17 cellular contexts compared by ENCODE assay signal in the genomic region with DNA sequence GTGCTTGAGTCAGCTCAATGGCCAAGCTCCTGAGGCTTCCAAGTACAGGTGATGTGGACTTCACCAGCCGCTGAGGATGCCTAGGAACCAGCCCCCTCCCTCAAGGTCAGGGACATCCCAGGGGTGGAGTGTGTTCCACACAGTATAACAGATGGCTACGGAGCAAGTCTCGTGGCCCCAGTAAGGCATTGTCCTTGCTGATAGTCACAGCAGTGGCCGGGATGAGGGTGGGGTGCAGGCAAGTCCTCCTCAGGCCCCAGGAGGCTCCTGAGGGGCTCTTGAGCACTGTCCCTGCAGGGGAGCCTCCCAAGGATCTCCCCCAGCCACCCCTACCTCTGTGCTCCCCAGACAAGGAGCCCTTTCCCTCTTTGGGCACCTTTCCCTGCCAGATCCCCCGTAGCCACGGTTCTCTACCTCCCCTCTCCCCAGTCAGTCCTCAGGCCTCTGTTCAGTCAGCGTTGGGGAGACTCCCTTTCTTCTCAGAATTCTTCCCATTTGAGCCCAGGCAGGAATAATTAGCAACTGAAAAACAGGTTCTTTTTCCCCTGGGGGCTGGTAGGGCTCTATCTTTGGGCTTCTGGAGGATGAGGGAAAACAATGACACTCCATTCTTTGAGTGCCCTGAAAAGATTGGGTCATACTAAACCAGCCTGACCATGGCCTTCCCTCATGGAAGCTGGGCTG. TPM values are rescaled to one million over a fixed set of nuclear protein-coding genes. Genes with fewer than 3 reads are reported as not detected.
"Had no signal": no experiment of that assay in that cellular context is flagged by ENCODE, and none has a peak within 500 bp of the region (broad histone marks: within the 10 kb centered on the region; RNA-seq: fewer than 3 reads in every experiment).

No MANE protein-coding gene starts in this region.

- H3K4me1 Mint-ChIP-seq: T-cell had no signal

- DNase-seq: activated CD4-positive, alpha-beta T cell treated with anti-CD3 and anti-CD28 coated beads for 48 hours; activated CD8-positive, alpha-beta memory T cell treated with anti-CD3 and anti-CD28 coated beads for 24 hours; activated naive CD4-positive, alpha-beta T cell treated with Interleukin-2 at 50 U/mL for 16 hours; caudate nucleus; esophagus squamous epithelium; foreskin fibroblast; glutamatergic neuron; kidney glomerular epithelial cell; midbrain; retina; substantia nigra; T-cell; T1000; transverse colon had no signal

- H3K27me3 ChIP-seq: esophagus squamous epithelium, transverse colon had no signal

- H3K9me3 Mint-ChIP-seq: T-cell had no signal

- H3K27ac ChIP-seq: coronary artery, esophagus squamous epithelium, SK-N-MC, transverse colon had no signal

- H3K4me3 Mint-ChIP-seq: T-cell had no signal

- ATAC-seq: T-cell had no signal

- H3K4me1 ChIP-seq: transverse colon had no signal

- H3K36me3 ChIP-seq: esophagus squamous epithelium, transverse colon had no signal

- H3K9me3 ChIP-seq: esophagus squamous epithelium, transverse colon had no signal

- H3K27ac Mint-ChIP-seq: T-cell had no signal

- H3K4me3 ChIP-seq: coronary artery, esophagus squamous epithelium, SK-N-MC, transverse colon had no signal

RNA-seq across cellular contexts. Expression of a gene that starts 7.1 kb away (rescaled TPM):
- total RNA-seq: T-cell, transverse colon had no signal
- polyA plus RNA-seq: liver had no signal

RNA-seq across cellular contexts. Expression of a gene that starts 21.0 kb away (rescaled TPM):
- total RNA-seq: liver, transverse colon had no signal
